ENCODE assay signal across 16 cellular contexts in genomic region chr10:23364378-23364777, GRCh38.
DNase-seq lines count a peak whose midpoint lies in the region; ATAC-seq and TF ChIP-seq lines count a peak whose summit lies in the region.
"Had no signal": no experiment of that assay in that cellular context is flagged by ENCODE, and none has a peak within 500 bp of the region (broad histone marks: within the 10 kb centered on the region; RNA-seq: fewer than 3 reads in every experiment).

No MANE protein-coding gene starts in this region.

- ATAC-seq in GM18870 (IDR thresholded peaks at IDR 0.05; ENCODE audit: unreplicated experiment): peak; percentile 18
- ATAC-seq in RWPE2 (ENCODE audit: low read depth): no peak
- ATAC-seq in GM18909 (IDR thresholded peaks at IDR 0.05; ENCODE audit: poor library complexity, unreplicated experiment): no peak
- no peak for ATAC-seq in HG02571 (IDR thresholded peaks at IDR 0.05; ENCODE audit: unreplicated experiment)
- ATAC-seq: body of pancreas, left lobe of liver had no signal

- no peaks in the 10 kb centered on the region for H3K27me3 ChIP-seq in RWPE2 (ENCODE audit: insufficient read depth, poor library complexity, severe bottlenecking)
- H3K27me3 ChIP-seq: BLaER1 treated with 17β-estradiol and CSF1 and Interleukin-3, amounts not matched to agents 10 nM and 100 nM; body of pancreas; SJCRH30 had no signal

- intact Hi-C loops in dendritic cell treated with granulocyte-macrophage colony-stimulating factor and Interleukin-4, amounts not matched to agents 40 ng/mL and 50 ng/mL, for 4 days (cut with micrococcal nuclease): no loop called here

- TF ChIP-seq CTCF in RWPE2 (IDR thresholded peaks at IDR 0.05; ENCODE audit: poor library complexity, severe bottlenecking): no peak

- peaks cover 20% of the 10 kb centered on the region for H3K27me3 Mint-ChIP-seq in dendritic cell treated with granulocyte-macrophage colony-stimulating factor and Interleukin-4, amounts not matched to agents 40 ng/mL and 50 ng/mL, for 4 days

- H3K4me1 Mint-ChIP-seq in dendritic cell treated with granulocyte-macrophage colony-stimulating factor and Interleukin-4, amounts not matched to agents 40 ng/mL and 50 ng/mL, for 4 days (ENCODE audit: low read depth): peaks cover 26% of the 10 kb centered on the region

- no peak overlapping the region for H3K4me3 ChIP-seq in RWPE2 (ENCODE audit: severe bottlenecking)
- H3K4me3 ChIP-seq: BLaER1 treated with 17β-estradiol and CSF1 and Interleukin-3, amounts not matched to agents 10 nM and 100 nM; body of pancreas; SJCRH30 had no signal

- H3K36me3 Mint-ChIP-seq in dendritic cell treated with granulocyte-macrophage colony-stimulating factor and Interleukin-4, amounts not matched to agents 40 ng/mL and 50 ng/mL, for 4 days (ENCODE audit: low read depth): no peaks in the 10 kb centered on the region

- H3K36me3 ChIP-seq in RWPE2 (ENCODE audit: low read depth): no peaks in the 10 kb centered on the region
- H3K36me3 ChIP-seq: BLaER1 treated with 17β-estradiol and CSF1 and Interleukin-3, amounts not matched to agents 10 nM and 100 nM; SJCRH30 had no signal

- H3K4me1 ChIP-seq in RWPE2 (ENCODE audit: insufficient read depth, poor library complexity, severe bottlenecking): peaks cover 17% of the 10 kb centered on the region
- H3K4me1 ChIP-seq: body of pancreas had no signal

- H3K9me3 Mint-ChIP-seq in dendritic cell treated with granulocyte-macrophage colony-stimulating factor and Interleukin-4, amounts not matched to agents 40 ng/mL and 50 ng/mL, for 4 days: no peaks in the 10 kb centered on the region
- H3K9me3 Mint-ChIP-seq: nephron had no signal

- H3K4me3 Mint-ChIP-seq in dendritic cell treated with granulocyte-macrophage colony-stimulating factor and Interleukin-4, amounts not matched to agents 40 ng/mL and 50 ng/mL, for 4 days: no peak overlapping the region
- H3K4me3 Mint-ChIP-seq: nephron had no signal

- peak overlapping the region; percentile 64 for H3K27ac ChIP-seq in RWPE2 (ENCODE audit: poor library complexity, severe bottlenecking)
- H3K27ac ChIP-seq: BLaER1 treated with 17β-estradiol and CSF1 and Interleukin-3, amounts not matched to agents 10 nM and 100 nM; body of pancreas; SJCRH30 had no signal

- peak overlapping the region; percentile 7 for H3K27ac Mint-ChIP-seq in dendritic cell treated with granulocyte-macrophage colony-stimulating factor and Interleukin-4, amounts not matched to agents 40 ng/mL and 50 ng/mL, for 4 days
- H3K27ac Mint-ChIP-seq: nephron had no signal

- DNase-seq in DMS53 (lab: John Stamatoyannopoulos, UW): peak; percentile 53
- no peak for DNase-seq in RWPE2 (ENCODE audit: low spot score)
- no peak for DNase-seq in GF-D8 (lab: John Stamatoyannopoulos, UW)
- DNase-seq: body of pancreas, IMR-90, NCI-H1092, NCI-H226, SJCRH30, trophoblast cell had no signal

- H3K9me3 ChIP-seq in RWPE2 (ENCODE audit: severe bottlenecking): no peaks in the 10 kb centered on the region
- H3K9me3 ChIP-seq: body of pancreas had no signal
